8 cellular contexts compared by ENCODE assay signal in the genomic region with DNA sequence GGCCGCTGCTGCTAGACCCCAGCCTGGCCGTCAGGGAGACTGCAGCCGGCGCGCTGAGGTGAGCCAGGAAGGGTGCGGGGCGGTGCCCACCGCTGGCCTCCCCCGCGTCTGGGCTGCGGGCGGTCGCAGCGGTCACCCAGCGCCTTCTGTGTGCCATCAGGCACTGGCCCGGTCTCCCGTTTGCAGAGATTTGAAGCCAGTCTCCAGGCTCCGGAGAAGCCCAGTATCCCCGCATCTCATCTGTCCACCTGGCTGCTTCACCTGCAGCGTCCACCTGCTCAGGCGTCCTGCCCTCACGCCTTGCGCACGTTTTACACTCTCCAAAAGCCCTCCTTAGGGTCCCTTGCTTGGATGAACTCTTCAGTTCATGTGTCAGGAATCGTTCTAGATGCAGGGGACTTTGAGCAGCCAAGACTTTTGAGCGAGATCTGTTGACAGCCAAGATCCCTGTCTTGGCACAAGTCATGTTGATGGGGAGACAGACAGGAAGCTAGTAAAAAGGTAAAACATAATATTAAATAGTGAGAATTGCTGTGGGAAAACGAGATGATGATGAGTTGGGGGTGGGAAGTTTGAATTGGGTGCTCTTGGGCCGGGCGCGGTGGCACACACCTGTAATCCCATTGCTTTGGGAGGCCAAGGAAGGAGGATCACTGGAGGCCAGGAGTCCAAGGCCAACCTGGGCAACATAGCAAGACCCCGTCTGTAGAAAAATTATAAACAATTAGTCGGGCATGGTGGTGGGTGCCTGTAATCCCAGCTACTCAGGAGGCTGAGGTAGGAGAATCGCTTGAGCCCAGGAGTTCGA. TPM values are rescaled to one million over a fixed set of nuclear protein-coding genes. Genes with fewer than 3 reads are reported as not detected.
DNase-seq lines count a peak whose midpoint lies in the region; ATAC-seq and TF ChIP-seq lines count a peak whose summit lies in the region.

No MANE protein-coding gene starts in this region.

- peak overlapping the region; percentile 98 for H3K4me3 ChIP-seq in BJ (ENCODE audit: low read depth, low read length)
- H3K4me3 ChIP-seq in choroid plexus epithelial cell (ENCODE audit: low read depth, low read length), result peak overlapping the region; percentile 100

- peaks cover 28 to 41% of the 10 kb centered on the region in 2 donors for H3K4me1 Mint-ChIP-seq in natural killer cell

- H3K36me3 ChIP-seq in BJ (ENCODE audit: control insufficient read depth, insufficient read depth, low read length), result peaks cover 4% of the 10 kb centered on the region; the same call in 1 of the 2 replicates

- POLR2A ChIA-PET in BJ (lab: Charles Lee), result no interaction called here

- CTCF ChIA-PET in BJ (lab: Yijun Ruan, JAX), result interaction anchor here (0.6 to 6.7 kb wide), 27 partner anchors 10 to 599 kb away, joined by 3 to 148 read pairs (median 4); a partner anchor contains a TSS

- ATAC-seq in natural killer cell (no peak), GM21529 (IDR thresholded peaks at IDR 0.05; ENCODE audit: unreplicated experiment) (no peak), HG03025 (IDR thresholded peaks at IDR 0.05; ENCODE audit: low FRiP score, unreplicated experiment) (no peak)

- TF ChIP-seq EP300 in Ishikawa (IDR thresholded peaks at IDR 0.05; ENCODE audit: borderline replicate concordance), result no peak

- peak overlapping the region; percentile 84 for H3K27ac Mint-ChIP-seq in natural killer cell

- no peaks in the 10 kb centered on the region for H3K9me3 Mint-ChIP-seq in natural killer cell

- intact Hi-C loops in natural killer cell (cut with micrococcal nuclease), result loop anchor here (1.0 to 2.0 kb wide), 4 partner anchors 42 to 740 kb away; a partner anchor contains a TSS

- H3K27me3 ChIP-seq in BJ (ENCODE audit: control insufficient read depth, insufficient read depth, low read length), result no peaks in the 10 kb centered on the region

- TF ChIP-seq RAD21 in Ishikawa (IDR thresholded peaks at IDR 0.05; ENCODE audit: low read depth), result no peak

- TF ChIP-seq CTCF in BJ (IDR thresholded peaks at IDR 0.05; ENCODE audit: insufficient read depth, low read depth, low read length) (no peak), choroid plexus epithelial cell (conservative IDR thresholded peaks at IDR 0.05; ENCODE audit: low read depth, low read length) (no peak), natural killer cell (IDR thresholded peaks at IDR 0.05) (no peak)

- peak overlapping the region; percentile 95 for H3K4me3 Mint-ChIP-seq in natural killer cell

- peaks cover 6% of the 10 kb centered on the region for H3K36me3 Mint-ChIP-seq in natural killer cell

- H3K27me3 Mint-ChIP-seq in natural killer cell (ENCODE audit: low read depth in 2 of 2), result no peaks in the 10 kb centered on the region

- DNase-seq in BJ (ENCODE audit: low read depth) (no peak), choroid plexus epithelial cell (ENCODE audit: low read depth) (no peak), natural killer cell (no peak), D341Med (ENCODE audit: low spot score) (no peak), foreskin melanocyte (no peak)

TF ChIP-seq in Ishikawa, 13 proteins besides CTCF, POLR2A, EP300 and RAD21:
- TF ChIP-seq ZBTB7A (IDR thresholded peaks at IDR 0.05; ENCODE audit: low read depth), result peak; percentile 8; the same call in 1 of the 2 replicates
- no peak for TF ChIP-seq TCF12 (IDR thresholded peaks at IDR 0.05; ENCODE audit: low read depth)
- no peak; the same call in 1 of the 2 replicates for TF ChIP-seq NFIC (IDR thresholded peaks at IDR 0.05)
- TF ChIP-seq TAF1 (IDR thresholded peaks at IDR 0.05; ENCODE audit: low read depth), result no peak

RNA-seq across cellular contexts. Expression of a gene that starts 0.9 kb away (rescaled TPM):
- 13.0 and 18.5 TPM in 2 replicates for polyA plus RNA-seq in BJ (2011; rRNA removed)
- 6.0 and 13.6 TPM in 2 replicates for polyA minus RNA-seq in BJ (2011; rRNA and poly(A)+ RNA removed)
- 10 to 100 TPM; 14.6 to 25.0 (median 21.4) TPM for total RNA-seq in natural killer cell

RNA-seq across cellular contexts. Expression of a gene that starts 41.7 kb away (rescaled TPM):
- polyA plus RNA-seq in BJ (2011; rRNA removed), result 15.2 and 24.5 TPM in 2 replicates
- 10.4 and 14.7 TPM in 2 replicates for polyA minus RNA-seq in BJ (2011; rRNA and poly(A)+ RNA removed)
- 10 to 100 TPM; 34.3 to 41.6 (median 37.5) TPM for total RNA-seq in natural killer cell
